In the genomic region with DNA sequence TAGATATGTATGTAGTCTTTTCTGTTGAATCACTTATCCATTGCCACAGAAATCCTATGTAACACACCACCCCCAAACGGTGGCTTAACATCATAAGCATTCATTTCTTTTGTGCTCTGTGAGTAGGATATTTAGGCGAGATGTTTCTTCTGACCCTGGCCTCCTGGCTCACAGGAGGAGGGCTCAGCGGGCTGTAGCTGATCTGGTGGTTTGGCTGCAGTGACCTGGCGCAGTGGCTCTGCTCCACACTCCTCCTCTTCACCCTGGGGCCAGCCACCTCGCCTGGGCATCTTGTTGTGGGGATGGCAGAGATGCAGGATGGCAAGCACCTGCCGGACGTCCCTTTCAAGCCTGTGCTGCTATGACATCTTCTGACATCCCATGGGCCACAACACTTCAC, we compare ENCODE assay signal across 17 cellular contexts.
DNase-seq lines count a peak whose midpoint lies in the region; ATAC-seq, FAIRE-seq and TF ChIP-seq lines count a peak whose summit lies in the region.
"Had no signal": no experiment of that assay in that cellular context is flagged by ENCODE, and none has a peak within 500 bp of the region (broad histone marks: within the 10 kb centered on the region; RNA-seq: fewer than 3 reads in every experiment).

No MANE protein-coding gene starts in this region.

- H3K4me1 ChIP-seq in H1 (replicated peaks in 1 of 4; ENCODE audit: control insufficient read depth in 3 of 4, insufficient read depth in 4 of 4, low read length in 3 of 4) (no peaks in the 10 kb centered on the region; a peak in 1 of 7 replicates), mucosa of descending colon (ENCODE audit: low read depth) (no peaks in the 10 kb centered on the region)

- H3K79me2 ChIP-seq in H1 (ENCODE audit: control insufficient read depth in 1 of 2, insufficient read depth in 2 of 2, low read length in 2 of 2): no peaks in the 10 kb centered on the region

- no peak overlapping the region for H2BK12ac ChIP-seq in H1 (ENCODE audit: low read depth, low read length)

- no peaks in the 10 kb centered on the region for H3K4me1 Mint-ChIP-seq in activated CD4-positive, alpha-beta T cell treated with anti-CD3 and anti-CD28 coated beads, Interleukin-2, amount 10 ng/mL, durations not matched to agents 24 days and 14 days
- H3K4me1 Mint-ChIP-seq in activated CD4-positive, alpha-beta T cell treated with anti-CD3 and anti-CD28 coated beads, Interleukin-2, amount 10 ng/mL, durations not matched to agents 7 days and 5 days: no peaks in the 10 kb centered on the region
- H3K4me1 Mint-ChIP-seq: CD4-positive, alpha-beta memory T cell had no signal

- H3K14ac ChIP-seq in H1 (ENCODE audit: insufficient read length): no peak overlapping the region

- no peak overlapping the region for H2BK20ac ChIP-seq in H1 (ENCODE audit: low read length)

- WGBS in H1 (ENCODE audit: extremely low coverage in 1 of 2, insufficient coverage in 1 of 2, insufficient read length in 1 of 2, insufficient replicate concordance in 2 of 2, low coverage in 1 of 2, low lambda C conversion rate in 2 of 2, missing lambda C conversion rate in 1 of 2), 2 experiments: 81% methylated on average over 7 of the region's 7 CpGs; no CpG with 5 or more reads in 1 of the 2 experiments

- no peaks in the 10 kb centered on the region for H3K23me2 ChIP-seq in H1 (ENCODE audit: low read depth, low read length)

- H2AK5ac ChIP-seq in H1 (ENCODE audit: low read depth, low read length): no peak overlapping the region

- H3K36me3 Mint-ChIP-seq in activated CD4-positive, alpha-beta T cell treated with anti-CD3 and anti-CD28 coated beads, Interleukin-2, amount 10 ng/mL, durations not matched to agents 24 days and 14 days (ENCODE audit: low read depth): no peaks in the 10 kb centered on the region
- H3K36me3 Mint-ChIP-seq in activated CD4-positive, alpha-beta T cell treated with anti-CD3 and anti-CD28 coated beads, Interleukin-2, amount 10 ng/mL, durations not matched to agents 7 days and 5 days (ENCODE audit: low read depth): no peaks in the 10 kb centered on the region
- H3K36me3 Mint-ChIP-seq: CD4-positive, alpha-beta memory T cell had no signal

- no peak overlapping the region for H3K27ac ChIP-seq in H1 (ENCODE audit: low read depth, low read length)

- no peak overlapping the region; the same call in 1 of the 2 replicates for H4K8ac ChIP-seq in H1 (ENCODE audit: extremely low read depth, insufficient read depth, low read length)

- POLR2A ChIA-PET in activated CD4-positive, alpha-beta T cell treated with anti-CD3 and anti-CD28 coated beads, Interleukin-2, amount 10 ng/mL, durations not matched to agents 7 days and 5 days (lab: Charles Lee): no interaction called here
- POLR2A ChIA-PET in H1 (lab: Charles Lee; ENCODE audit: partially characterized antibody): no interaction called here

- H3K4me2 ChIP-seq in H1 (ENCODE audit: insufficient read depth in 1 of 2, low read depth in 2 of 2, low read length in 2 of 2): no peak overlapping the region

- H3K23ac ChIP-seq in H1 (ENCODE audit: insufficient read length): no peak overlapping the region

- in situ Hi-C loops in SK-MEL-5 (cut with HindIII; ENCODE audit: low pct_unique_long_range_greater_than_20kb, low sequenced_read_pairs): no loop called here

- H4K20me1 ChIP-seq in H1 (replicated peaks in 1 of 2; ENCODE audit: control insufficient read depth in 1 of 2, insufficient read depth in 2 of 2, low read length in 2 of 2): no peaks in the 10 kb centered on the region

- H3K36me3 ChIP-seq in H1 (ENCODE audit: control insufficient read depth in 2 of 4, insufficient read depth in 4 of 4, low read length in 3 of 4) (no peaks in the 10 kb centered on the region), mucosa of descending colon (ENCODE audit: low read depth) (no peaks in the 10 kb centered on the region)

- H4K5ac ChIP-seq in H1 (ENCODE audit: insufficient read length, low read depth, low read length): no peak overlapping the region

- no peak overlapping the region for H3K18ac ChIP-seq in H1 (ENCODE audit: extremely low read depth, low read length)

- H3K4me3 ChIP-seq in H1 (ENCODE audit: extremely low read depth in 1 of 4, insufficient read depth in 2 of 4, low read depth in 3 of 4, low read length in 4 of 4) (no peak overlapping the region), mucosa of descending colon (no peak overlapping the region)

- ATAC-seq in mucosa of descending colon: no peak
- no peak for ATAC-seq in GM21515 (IDR thresholded peaks at IDR 0.05; ENCODE audit: unreplicated experiment)
- ATAC-seq: Panc1 had no signal

- no peak overlapping the region for H2BK5ac ChIP-seq in H1 (ENCODE audit: low read depth, low read length)

- H3K4me3 Mint-ChIP-seq in activated CD4-positive, alpha-beta T cell treated with anti-CD3 and anti-CD28 coated beads, Interleukin-2, amount 10 ng/mL, durations not matched to agents 24 days and 14 days: no peak overlapping the region
- H3K4me3 Mint-ChIP-seq in activated CD4-positive, alpha-beta T cell treated with anti-CD3 and anti-CD28 coated beads, Interleukin-2, amount 10 ng/mL, durations not matched to agents 7 days and 5 days: no peak overlapping the region
- H3K4me3 Mint-ChIP-seq: CD4-positive, alpha-beta memory T cell; H9 had no signal

- no peak for TF ChIP-seq EP300 in H1 (IDR thresholded peaks at IDR 0.05; ENCODE audit: borderline replicate concordance in 1 of 2, low read depth in 2 of 2, low read length in 2 of 2)

- H3K9ac ChIP-seq in H1 (replicated peaks in 1 of 4; ENCODE audit: extremely low read depth in 1 of 4, low read depth in 3 of 4, low read length in 3 of 4): no peak overlapping the region

- CTCF ChIA-PET in activated CD4-positive, alpha-beta T cell treated with anti-CD3 and anti-CD28 coated beads, Interleukin-2, amount 10 ng/mL, durations not matched to agents 7 days and 5 days (lab: Charles Lee): no interaction called here
- CTCF ChIA-PET in H1 (lab: Charles Lee; ENCODE audit: partially characterized antibody): interaction anchor here (0.9 to 1.3 kb wide), 3 partner anchors 62 to 1018 kb away, joined by 3 to 5 read pairs (median 3); no protein-coding TSS in a partner anchor

- no peak overlapping the region for H4K91ac ChIP-seq in H1 (replicated peaks; ENCODE audit: insufficient read length, low read length)

- TF ChIP-seq POLR2A in H1 (IDR thresholded peaks at IDR 0.05; ENCODE audit: control extremely low read depth in 1 of 2, low read depth in 2 of 2, low read length in 2 of 2): no peak

- no peak overlapping the region for H2BK120ac ChIP-seq in H1 (replicated peaks; ENCODE audit: low read depth, low read length)

- no peak for FAIRE-seq in H1 (lab: Jason Lieb, UNC)

- no peak for TF ChIP-seq CTCF in H1 (IDR thresholded peaks at IDR 0.05; ENCODE audit: control extremely low read depth in 1 of 3, insufficient read depth in 1 of 3, low read depth in 1 of 3, low read length in 3 of 3)
- no peak for TF ChIP-seq CTCF in mucosa of descending colon (IDR thresholded peaks at IDR 0.05)

- H3K4ac ChIP-seq in H1 (replicated peaks; ENCODE audit: insufficient read length, low read depth, low read length): no peak overlapping the region

- peak; percentile 24 for DNase-seq in activated CD4-positive, alpha-beta T cell treated with anti-CD3 and anti-CD28 coated beads, Interleukin-2, amount 10 ng/mL, durations not matched to agents 24 days and 14 days
- DNase-seq in activated CD4-positive, alpha-beta T cell treated with anti-CD3 and anti-CD28 coated beads, Interleukin-2, amount 10 ng/mL, durations not matched to agents 7 days and 5 days: no peak
- DNase-seq in SK-MEL-5 (ENCODE audit: low read depth, low spot score) (peak; percentile 60), H1 (ENCODE audit: low read depth in 1 of 2, low spot score in 2 of 2) (no peak), HuH-7 (ENCODE audit: low spot score) (no peak), mucosa of descending colon (no peak)
- DNase-seq in activated T-cell treated with anti-CD3 and anti-CD28 coated beads, Interleukin-2, amount 50 U/mL, for 1 hour: no peak
- DNase-seq: CD4-positive, alpha-beta memory T cell; DND-41; H9; NCI-H1048; NCI-H1694; NCI-H2171; NCI-H774; Right ventricle myocardium superior had no signal

- no peak overlapping the region for H2BK15ac ChIP-seq in H1 (ENCODE audit: low read length)

- no peaks in the 10 kb centered on the region for H3K79me1 ChIP-seq in H1 (ENCODE audit: low read depth, low read length)

- H3K27me3 ChIP-seq in H1 (replicated peaks in 1 of 4; ENCODE audit: control insufficient read depth in 3 of 4, extremely low read depth in 1 of 4, insufficient read depth in 3 of 4, low read length in 3 of 4): no peaks in the 10 kb centered on the region

- no peak overlapping the region for H3K56ac ChIP-seq in H1 (replicated peaks; ENCODE audit: insufficient read length, low read depth, low read length)

- intact Hi-C loops in activated CD4-positive, alpha-beta T cell treated with anti-CD3 and anti-CD28 coated beads, Interleukin-2, amount 10 ng/mL, durations not matched to agents 24 days and 14 days (cut with micrococcal nuclease): no loop called here
- intact Hi-C loops in mucosa of descending colon (cut with DNase I, micrococcal nuclease): no loop called here

- H3K9me3 Mint-ChIP-seq in activated CD4-positive, alpha-beta T cell treated with anti-CD3 and anti-CD28 coated beads, Interleukin-2, amount 10 ng/mL, durations not matched to agents 24 days and 14 days: no peaks in the 10 kb centered on the region
- no peaks in the 10 kb centered on the region for H3K9me3 Mint-ChIP-seq in activated CD4-positive, alpha-beta T cell treated with anti-CD3 and anti-CD28 coated beads, Interleukin-2, amount 10 ng/mL, durations not matched to agents 7 days and 5 days

- no peak overlapping the region for H3K27ac Mint-ChIP-seq in activated CD4-positive, alpha-beta T cell treated with anti-CD3 and anti-CD28 coated beads, Interleukin-2, amount 10 ng/mL, durations not matched to agents 24 days and 14 days
- no peak overlapping the region for H3K27ac Mint-ChIP-seq in activated CD4-positive, alpha-beta T cell treated with anti-CD3 and anti-CD28 coated beads, Interleukin-2, amount 10 ng/mL, durations not matched to agents 7 days and 5 days
- H3K27ac Mint-ChIP-seq: CD4-positive, alpha-beta memory T cell; H9 had no signal

- peak overlapping the region; percentile 10; the same call in 1 of the 2 replicates for H2AFZ ChIP-seq in H1 (ENCODE audit: low read length)

- no peak for TF ChIP-seq RAD21 in H1 (IDR thresholded peaks at IDR 0.05 in 1 of 2, conservative IDR thresholded peaks at IDR 0.05 in 1 of 2; ENCODE audit: low read depth in 2 of 2, low read length in 2 of 2)

- no peaks in the 10 kb centered on the region for H3K9me3 ChIP-seq in H1 (ENCODE audit: insufficient read depth in 2 of 2, low read depth in 1 of 2, low read length in 1 of 2)
- H3K9me3 ChIP-seq in mucosa of descending colon: no peaks in the 10 kb centered on the region

- H3K27me3 Mint-ChIP-seq in activated CD4-positive, alpha-beta T cell treated with anti-CD3 and anti-CD28 coated beads, Interleukin-2, amount 10 ng/mL, durations not matched to agents 24 days and 14 days: no peaks in the 10 kb centered on the region
- H3K27me3 Mint-ChIP-seq in activated CD4-positive, alpha-beta T cell treated with anti-CD3 and anti-CD28 coated beads, Interleukin-2, amount 10 ng/mL, durations not matched to agents 7 days and 5 days: no peaks in the 10 kb centered on the region
- H3K27me3 Mint-ChIP-seq: CD4-positive, alpha-beta memory T cell had no signal

TF ChIP-seq in H1, 55 proteins besides CTCF, POLR2A, EP300 and RAD21 (continues in another document):
- no peak for TF ChIP-seq TAF7 (optimal IDR thresholded peaks at IDR 0.05; ENCODE audit: borderline replicate concordance, low read depth, low read length)

Comparison
In these comparisons a context has a peak if more than half of its experiments do, and no peak if none do; other contexts are left out.
1. DNase-seq: peak in activated CD4-positive, alpha-beta T cell treated with anti-CD3 and anti-CD28 coated beads, Interleukin-2, amount 10 ng/mL, durations not matched to agents 24 days and 14 days (single experiment) and SK-MEL-5 (single experiment); none in activated CD4-positive, alpha-beta T cell treated with anti-CD3 and anti-CD28 coated beads, Interleukin-2, amount 10 ng/mL, durations not matched to agents 7 days and 5 days (single experiment), H1 (0 of 2), HuH-7 (single experiment), mucosa of descending colon (0 of 3) and activated T-cell treated with anti-CD3 and anti-CD28 coated beads, Interleukin-2, amount 50 U/mL, for 1 hour (single experiment).